In genomic region chr16:8391219-8391757, GRCh38 we compare ENCODE assay signal across 17 cellular contexts.
A peak's percentile ranks its signal among the peaks of the same experiment; 100 is the strongest.
DNase-seq lines count a peak whose midpoint lies in the region; ATAC-seq and TF ChIP-seq lines count a peak whose summit lies in the region.
"Had no signal": no experiment of that assay in that cellular context is flagged by ENCODE, and none has a peak within 500 bp of the region (broad histone marks: within the 10 kb centered on the region; RNA-seq: fewer than 3 reads in every experiment).

No MANE protein-coding gene starts in this region.

- H4K20me1 ChIP-seq in PC-9 (ENCODE audit: insufficient read depth) = no peaks in the 10 kb centered on the region; the same call in 1 of the 2 replicates
- H4K20me1 ChIP-seq: BLaER1 treated with 17β-estradiol and CSF1 and Interleukin-3, amounts not matched to agents 10 nM and 100 nM had no signal

- H3K4me1 Mint-ChIP-seq in MCF 10A (ENCODE audit: insufficient read depth, unreplicated experiment) = no peaks in the 10 kb centered on the region
- no peaks in the 10 kb centered on the region for H3K4me1 Mint-ChIP-seq in activated naive CD4-positive, alpha-beta T cell treated with anti-CD3 and anti-CD28 coated beads, Interleukin-2, amount 10 ng/mL, durations not matched to agents 7 days and 5 days
- H3K4me1 Mint-ChIP-seq: CD4-positive, CD25-positive, alpha-beta regulatory T cell; GM23338 had no signal

- H3K4me1 ChIP-seq in breast epithelium = no peaks in the 10 kb centered on the region
- H3K4me1 ChIP-seq in mucosa of descending colon (ENCODE audit: low read depth) = no peaks in the 10 kb centered on the region
- no peaks in the 10 kb centered on the region for H3K4me1 ChIP-seq in PC-9 (replicated peaks; ENCODE audit: insufficient read depth)

- no peak for TF ChIP-seq POLR2A in breast epithelium (IDR thresholded peaks at IDR 0.05)

- CTCF ChIA-PET in MCF 10A (lab: Yijun Ruan, JAX) (interaction anchor here (0.7 kb wide), 1 partner anchor 467 kb away, joined by 3 read pairs; no protein-coding TSS in a partner anchor), PC-9 (lab: Charles Lee) (no interaction called here)
- CTCF ChIA-PET in activated naive CD4-positive, alpha-beta T cell treated with anti-CD3 and anti-CD28 coated beads, Interleukin-2, amount 10 ng/mL, durations not matched to agents 7 days and 5 days (lab: Charles Lee) = no interaction called here

- H3K9me3 ChIP-seq in breast epithelium = peaks cover 0 to 7% of the 10 kb centered on the region in 2 donors
- H3K9me3 ChIP-seq in mucosa of descending colon = no peaks in the 10 kb centered on the region
- no peaks in the 10 kb centered on the region for H3K9me3 ChIP-seq in PC-9 (ENCODE audit: insufficient read depth, low read depth)

- no peaks in the 10 kb centered on the region for H3K36me3 ChIP-seq in breast epithelium
- H3K36me3 ChIP-seq in mucosa of descending colon (ENCODE audit: low read depth) = no peaks in the 10 kb centered on the region
- no peaks in the 10 kb centered on the region for H3K36me3 ChIP-seq in PC-9 (ENCODE audit: low read depth)
- H3K36me3 ChIP-seq: BLaER1 treated with 17β-estradiol and CSF1 and Interleukin-3, amounts not matched to agents 10 nM and 100 nM had no signal

- H3F3A ChIP-seq in PC-9 (ENCODE audit: insufficient read depth, low read depth) = no peaks in the 10 kb centered on the region

- no peak overlapping the region for H2AFZ ChIP-seq in PC-9
- H2AFZ ChIP-seq: GM23338 had no signal

- TF ChIP-seq CTCF in MCF 10A (IDR thresholded peaks at IDR 0.05; ENCODE audit: unreplicated experiment) = no peak
- TF ChIP-seq CTCF in breast epithelium (IDR thresholded peaks at IDR 0.05) = no peak
- TF ChIP-seq CTCF in mucosa of descending colon (IDR thresholded peaks at IDR 0.05) = no peak
- no peak for TF ChIP-seq CTCF in PC-9 (conservative IDR thresholded peaks at IDR 0.05)

- H3K9me3 Mint-ChIP-seq in MCF 10A (ENCODE audit: unreplicated experiment) = peaks cover 8% of the 10 kb centered on the region
- peaks cover 7% of the 10 kb centered on the region for H3K9me3 Mint-ChIP-seq in activated naive CD4-positive, alpha-beta T cell treated with anti-CD3 and anti-CD28 coated beads, Interleukin-2, amount 10 ng/mL, durations not matched to agents 7 days and 5 days
- H3K9me3 Mint-ChIP-seq: GM23338, H9 had no signal

- no peak overlapping the region for H3K27ac Mint-ChIP-seq in MCF 10A (ENCODE audit: low read depth, unreplicated experiment)
- no peak overlapping the region for H3K27ac Mint-ChIP-seq in activated naive CD4-positive, alpha-beta T cell treated with anti-CD3 and anti-CD28 coated beads, Interleukin-2, amount 10 ng/mL, durations not matched to agents 7 days and 5 days
- H3K27ac Mint-ChIP-seq: CD4-positive, CD25-positive, alpha-beta regulatory T cell; GM23338; H9 had no signal

- H3K79me2 ChIP-seq in PC-9 (ENCODE audit: low read depth) = no peaks in the 10 kb centered on the region

- H3K27ac ChIP-seq in breast epithelium (no peak overlapping the region), PC-9 (no peak overlapping the region)
- H3K27ac ChIP-seq: BLaER1 treated with 17β-estradiol and CSF1 and Interleukin-3, amounts not matched to agents 10 nM and 100 nM had no signal

- peaks cover 15% of the 10 kb centered on the region for H3K27me3 Mint-ChIP-seq in MCF 10A (ENCODE audit: insufficient read depth, unreplicated experiment)
- H3K27me3 Mint-ChIP-seq in activated naive CD4-positive, alpha-beta T cell treated with anti-CD3 and anti-CD28 coated beads, Interleukin-2, amount 10 ng/mL, durations not matched to agents 7 days and 5 days = no peaks in the 10 kb centered on the region
- H3K27me3 Mint-ChIP-seq: CD4-positive, CD25-positive, alpha-beta regulatory T cell had no signal

- no TSS peak for BruUV-seq in MCF 10A (replicated peaks; lab: Mats Ljungman, UMichigan)
- no TSS peak for BruUV-seq in PC-9 (replicated peaks; lab: Mats Ljungman, UMichigan)

- ATAC-seq in left colon (peak; percentile 83), mucosa of descending colon (peak; percentile 77), HG03457 (IDR thresholded peaks at IDR 0.05; ENCODE audit: unreplicated experiment) (no peak)
- ATAC-seq: GM23338 had no signal

- H3K27me3 ChIP-seq in breast epithelium = no peaks in the 10 kb centered on the region
- H3K27me3 ChIP-seq in PC-9 (ENCODE audit: insufficient read depth, low read depth) = peaks cover 24% of the 10 kb centered on the region; the same call in 1 of the 2 replicates
- H3K27me3 ChIP-seq: BLaER1 treated with 17β-estradiol and CSF1 and Interleukin-3, amounts not matched to agents 10 nM and 100 nM had no signal

- DNase-seq in MCF 10A (ENCODE audit: unreplicated experiment) (peak; percentile 49), breast epithelium (ENCODE audit: low spot score in 2 of 2) (no peak), left colon (no peak), mucosa of descending colon (no peak), NCI-H345 (lab: John Stamatoyannopoulos, UW) (no peak), PC-9 (no peak)
- DNase-seq in activated naive CD4-positive, alpha-beta T cell treated with anti-CD3 and anti-CD28 coated beads, Interleukin-2, amount 10 ng/mL, durations not matched to agents 7 days and 5 days = no peak
- DNase-seq: 8988T; Calu3; CD4-positive, CD25-positive, alpha-beta regulatory T cell; DMS 273 treated with DMSO at 0.1 percent for 48 hours; DMS79 treated with DMSO at 0.1 percent for 48 hours; EL; H9 had no signal

- H3K4me3 Mint-ChIP-seq in MCF 10A (ENCODE audit: unreplicated experiment) = no peak overlapping the region
- H3K4me3 Mint-ChIP-seq in activated naive CD4-positive, alpha-beta T cell treated with anti-CD3 and anti-CD28 coated beads, Interleukin-2, amount 10 ng/mL, durations not matched to agents 7 days and 5 days = no peak overlapping the region
- H3K4me3 Mint-ChIP-seq: CD4-positive, CD25-positive, alpha-beta regulatory T cell; GM23338; H9 had no signal

- intact Hi-C loops in MCF 10A (cut with micrococcal nuclease) (no loop called here), breast epithelium (cut with DNase I; ENCODE audit: low total_unique reads) (no loop called here), left colon (cut with DNase I, micrococcal nuclease) (no loop called here), mucosa of descending colon (cut with DNase I, micrococcal nuclease) (no loop called here), PC-9 (cut with micrococcal nuclease; ENCODE audit: unreplicated experiment) (no loop called here)

- H3K4me3 ChIP-seq in breast epithelium (no peak overlapping the region), mucosa of descending colon (no peak overlapping the region), PC-9 (no peak overlapping the region)
- H3K4me3 ChIP-seq: BLaER1 treated with 17β-estradiol and CSF1 and Interleukin-3, amounts not matched to agents 10 nM and 100 nM; GM23338 had no signal

- H3K9me2 ChIP-seq in PC-9 (ENCODE audit: insufficient read depth) = no peaks in the 10 kb centered on the region

- no peaks in the 10 kb centered on the region for H3K36me3 Mint-ChIP-seq in MCF 10A (ENCODE audit: insufficient read depth, unreplicated experiment)
- no peaks in the 10 kb centered on the region for H3K36me3 Mint-ChIP-seq in activated naive CD4-positive, alpha-beta T cell treated with anti-CD3 and anti-CD28 coated beads, Interleukin-2, amount 10 ng/mL, durations not matched to agents 7 days and 5 days
- H3K36me3 Mint-ChIP-seq: CD4-positive, CD25-positive, alpha-beta regulatory T cell had no signal

- POLR2A ChIA-PET in MCF 10A (lab: Yijun Ruan, JAX) (no interaction called here), PC-9 (lab: Charles Lee; ENCODE audit: unreplicated experiment) (no interaction called here)

- H3K4me2 ChIP-seq in PC-9 = no peak overlapping the region
- H3K4me2 ChIP-seq: BLaER1 treated with 17β-estradiol and CSF1 and Interleukin-3, amounts not matched to agents 10 nM and 100 nM; GM23338 had no signal
